12 cellular contexts compared by ENCODE assay signal in the genomic region with DNA sequence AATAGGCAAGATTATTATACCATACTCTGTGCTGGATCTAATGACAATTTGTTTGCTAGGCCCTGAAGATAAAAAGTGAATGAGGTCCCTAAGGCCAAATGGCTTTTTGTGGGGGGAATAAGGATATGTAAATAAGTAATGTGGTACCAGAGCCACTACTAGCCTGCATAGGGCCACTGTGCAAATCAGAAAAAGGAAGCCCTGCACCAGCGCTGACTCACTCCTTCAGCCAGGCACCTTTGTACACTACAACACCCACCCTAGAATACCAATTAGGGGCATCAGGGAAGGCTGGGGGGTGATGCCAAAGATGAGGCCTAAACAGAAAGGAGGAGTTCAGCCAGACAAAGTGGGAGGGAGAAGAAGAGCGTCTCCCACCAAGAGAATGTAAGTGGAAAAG.
DNase-seq lines count a peak whose midpoint lies in the region; ATAC-seq, FAIRE-seq and TF ChIP-seq lines count a peak whose summit lies in the region.
"Had no signal": no experiment of that assay in that cellular context is flagged by ENCODE, and none has a peak within 500 bp of the region (broad histone marks: within the 10 kb centered on the region; RNA-seq: fewer than 3 reads in every experiment).

No MANE protein-coding gene starts in this region.

- H4K8ac ChIP-seq in mesenchymal stem cell (ENCODE audit: low read length): no peak overlapping the region

- peaks cover 11% of the 10 kb centered on the region for H3K79me1 ChIP-seq in mesenchymal stem cell (replicated peaks; ENCODE audit: low read length, poor library complexity, severe bottlenecking)

- H3K9ac ChIP-seq in mesenchymal stem cell (ENCODE audit: low read length): no peak overlapping the region

- H3K18ac ChIP-seq in mesenchymal stem cell (ENCODE audit: low read depth in 1 of 2, low read length in 2 of 2): no peak overlapping the region

- no peaks in the 10 kb centered on the region for H3K9me3 ChIP-seq in mesenchymal stem cell (ENCODE audit: control insufficient read depth, low read length)
- H3K9me3 ChIP-seq: upper lobe of left lung had no signal

- H2AFZ ChIP-seq in mesenchymal stem cell (ENCODE audit: low read depth, low read length): no peak overlapping the region

- H4K91ac ChIP-seq in mesenchymal stem cell (ENCODE audit: low read length): no peak overlapping the region

- peak; percentile 18 for FAIRE-seq in GM18507 (lab: Jason Lieb, UNC)
- FAIRE-seq: TTC549 had no signal

- no peak overlapping the region for H3K4me3 ChIP-seq in mesenchymal stem cell (ENCODE audit: insufficient read depth in 1 of 2, low read depth in 1 of 2, low read length in 2 of 2)
- H3K4me3 ChIP-seq: upper lobe of left lung had no signal

- no peak overlapping the region for H3K4me2 ChIP-seq in mesenchymal stem cell (ENCODE audit: low read length, poor library complexity, severe bottlenecking)

- H3K27ac ChIP-seq in 22Rv1 (peak overlapping the region; percentile 80; the same call in 1 of the 2 replicates), mesenchymal stem cell (ENCODE audit: low read length, poor library complexity, severe bottlenecking) (no peak overlapping the region)

- H2BK120ac ChIP-seq in mesenchymal stem cell (ENCODE audit: low read depth, low read length): no peak overlapping the region

- no peak overlapping the region for H2BK12ac ChIP-seq in mesenchymal stem cell (ENCODE audit: low read length in 2 of 2)

- H3K27me3 ChIP-seq in mesenchymal stem cell (ENCODE audit: control insufficient read depth in 1 of 2, insufficient read depth in 1 of 2, low read length in 2 of 2): no peaks in the 10 kb centered on the region
- H3K27me3 ChIP-seq: upper lobe of left lung had no signal

- no peak overlapping the region for H2BK15ac ChIP-seq in mesenchymal stem cell (ENCODE audit: low read depth, poor library complexity, severe bottlenecking)

- peaks cover 0 to 36% of the 10 kb centered on the region in 2 experiments for H3K36me3 ChIP-seq in mesenchymal stem cell (ENCODE audit: control insufficient read depth in 1 of 2, insufficient read depth in 2 of 2, low read depth in 1 of 2, low read length in 2 of 2)
- H3K36me3 ChIP-seq: upper lobe of left lung had no signal

- H2BK5ac ChIP-seq in mesenchymal stem cell (ENCODE audit: low read depth, low read length, poor library complexity, severe bottlenecking): no peak overlapping the region

- H3K4me1 ChIP-seq in mesenchymal stem cell (ENCODE audit: control insufficient read depth, insufficient read depth, low read depth, low read length): peaks cover 6% of the 10 kb centered on the region

- H3K23ac ChIP-seq in mesenchymal stem cell (ENCODE audit: low read length in 2 of 2): no peak overlapping the region

- no peak for TF ChIP-seq CTCF in 22Rv1 (IDR thresholded peaks at IDR 0.05)

- no peak overlapping the region for H3K14ac ChIP-seq in mesenchymal stem cell (ENCODE audit: low read length in 2 of 2)

- WGBS in mesenchymal stem cell: 96% methylated on average over 1 of the region's 2 CpGs

- ATAC-seq in HG02870 (IDR thresholded peaks at IDR 0.05; ENCODE audit: unreplicated experiment) (peak; percentile 33), HG03457 (IDR thresholded peaks at IDR 0.05; ENCODE audit: unreplicated experiment) (no peak), HG03520 (IDR thresholded peaks at IDR 0.05; ENCODE audit: unreplicated experiment) (no peak)

- no peak for DNase-seq in GM18507 (ENCODE audit: extremely low spot score, insufficient read length, low read depth)
- peak; percentile 49 for DNase-seq in astrocyte of the hippocampus (ENCODE audit: low read depth, low spot score)
- no peak for DNase-seq in mesenchymal stem cell
- no peak for DNase-seq in NCI-H1092 treated with DMSO at 0.1 percent for 48 hours (lab: John Stamatoyannopoulos, UW)
- DNase-seq: activated naive CD4-positive, alpha-beta T cell; stimulated activated CD4-positive, alpha-beta T cell treated with anti-CD3 and anti-CD28 coated beads, Interleukin-2, amount 100 ng/mL, for 48 hours; upper lobe of left lung had no signal

- H3K4ac ChIP-seq in mesenchymal stem cell (ENCODE audit: low read depth in 1 of 2, low read length in 2 of 2): no peak overlapping the region

- no peak overlapping the region for H2AK5ac ChIP-seq in mesenchymal stem cell (ENCODE audit: low read length, severe bottlenecking)
